Comparison of ENCODE assay signal across 24 cellular contexts in the genomic region with DNA sequence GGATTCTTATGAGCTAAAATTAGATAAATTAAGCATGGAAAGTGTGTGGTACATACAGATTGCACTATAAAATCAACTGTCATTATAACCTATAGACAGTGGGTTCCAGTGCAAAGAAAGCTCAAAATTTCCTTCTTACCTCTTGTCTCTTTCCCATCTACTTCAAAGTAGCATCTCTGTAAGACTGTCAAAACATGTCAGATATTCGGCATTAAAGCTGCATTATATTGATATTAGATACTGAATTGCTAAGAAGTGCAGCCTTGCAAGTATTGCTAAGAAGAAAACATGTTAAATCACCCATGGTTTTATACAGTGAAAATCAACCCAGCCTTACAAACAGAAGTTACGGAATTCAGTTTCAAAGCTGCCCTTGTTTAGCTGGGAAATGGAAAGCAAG.
"Had no signal": no experiment of that assay in that cellular context is flagged by ENCODE, and none has a peak within 500 bp of the region (broad histone marks: within the 10 kb centered on the region; RNA-seq: fewer than 3 reads in every experiment).

No MANE protein-coding gene starts in this region.

- H3K9me3 ChIP-seq: stomach, suprapubic skin, testis, thoracic aorta, thyroid gland, tibial artery, tibial nerve, upper lobe of left lung, upper lobe of right lung, uterus had no signal

- H3K27me3 ChIP-seq: stomach, suprapubic skin, testis, thyroid gland, tibial artery, tibial nerve, upper lobe of left lung, upper lobe of right lung, uterus had no signal

- H3K27ac ChIP-seq: stomach, suprapubic skin, testis, thoracic aorta, thyroid gland, tibial artery, tibial nerve, upper lobe of left lung, upper lobe of right lung, uterus had no signal

- H3K4me3 ChIP-seq: stomach, suprapubic skin, testis, thoracic aorta, thyroid gland, tibial artery, tibial nerve, upper lobe of left lung, upper lobe of right lung, uterus had no signal

- FAIRE-seq: urothelium cell line had no signal

- DNase-seq: stimulated activated CD4-positive, alpha-beta T cell treated with anti-CD3 and anti-CD28 coated beads, Interleukin-2, amount 100 ng/mL, for 24 hours; stimulated activated CD4-positive, alpha-beta T cell treated with anti-CD3 and anti-CD28 coated beads, Interleukin-2, amount 100 ng/mL, for 48 hours; stimulated activated CD4-positive, alpha-beta T cell treated with anti-CD3 and anti-CD28 coated beads, Interleukin-4, amount 100 ng/mL, for 1 hour; stimulated activated CD4-positive, alpha-beta T cell treated with anti-CD3 and anti-CD28 coated beads, Interleukin-4, amount 100 ng/mL, for 24 hours; stimulated activated CD4-positive, alpha-beta T cell treated with anti-CD3 and anti-CD28 coated beads, Interleukin-4, amount 100 ng/mL, for 4 hours; stimulated activated CD8-positive, alpha-beta memory T cell treated with anti-CD3 and anti-CD28 coated beads, Interleukin-4, amount 100 ng/mL, for 48 hours; stimulated activated naive B cell treated with anti-CD40 and anti-IgM and Interleukin-4, amounts not matched to agents 10 μg/mL and 1 μg/mL and 100 μg/mL, for 72 hours; stimulated activated naive CD4-positive, alpha-beta T cell; stimulated activated naive CD4-positive, alpha-beta T cell treated with Interleukin-2 at 50 U/mL for 16 hours; stimulated activated naive CD8-positive, alpha-beta T cell treated with anti-CD3 and anti-CD28 coated beads, Interleukin-15, amount 100 ng/mL, for 72 hours; stimulated activated naive CD8-positive, alpha-beta T cell treated with anti-CD3 and anti-CD28 coated beads, Interleukin-15, Interleukin-2, amounts not matched to agents 100 U/mL and 50 U/mL, for 24 hours; stomach; substantia nigra; testis; thyroid gland; tibial artery; trophoblast cell; upper lobe of left lung; upper lobe of right lung; uterus had no signal

- H3K36me3 ChIP-seq: stomach, suprapubic skin, thoracic aorta, thyroid gland, tibial artery, tibial nerve, upper lobe of left lung, upper lobe of right lung, uterus had no signal

- H3K4me1 ChIP-seq: stomach, suprapubic skin, testis, thyroid gland, tibial artery, tibial nerve, upper lobe of left lung, upper lobe of right lung, uterus had no signal
